In genomic region chr1:150829751-150830150, GRCh38 we compare ENCODE assay signal across 13 cellular contexts. TPM values are rescaled to one million over a fixed set of nuclear protein-coding genes. Genes with fewer than 3 reads are reported as not detected.
DNase-seq lines count a peak whose midpoint lies in the region; ATAC-seq, FAIRE-seq and TF ChIP-seq lines count a peak whose summit lies in the region.
"Had no signal": no experiment of that assay in that cellular context is flagged by ENCODE, and none has a peak within 500 bp of the region (broad histone marks: within the 10 kb centered on the region; RNA-seq: fewer than 3 reads in every experiment).

No MANE protein-coding gene starts in this region.

- dilution Hi-C loops in endothelial cell of umbilical vein (cut with MboI; ENCODE audit: extremely low pct_ligation_motif_present, low sequenced_read_pairs) = no loop called here

- ATAC-seq in psoas muscle = no peak
- ATAC-seq in effector memory CD8-positive, alpha-beta T cell (replicated peaks) = no peak
- ATAC-seq: stimulated activated naive B cell treated with anti-CD40 and anti-IgM and Interleukin-4, amounts not matched to agents 10 μg/mL and 1 μg/mL and 100 μg/mL, for 72 hours had no signal

- peaks cover 73% of the 10 kb centered on the region for H3K36me3 Mint-ChIP-seq in effector memory CD8-positive, alpha-beta T cell (ENCODE audit: insufficient read depth)

- H3K27me3 Mint-ChIP-seq in effector memory CD8-positive, alpha-beta T cell = no peaks in the 10 kb centered on the region
- H3K27me3 Mint-ChIP-seq: brain; stimulated activated naive B cell treated with anti-CD40 and anti-IgM and Interleukin-4, amounts not matched to agents 10 μg/mL and 1 μg/mL and 100 μg/mL, for 72 hours had no signal

- H3K4me3 ChIP-seq in GM12864 (ENCODE audit: low read depth, low read length) = no peak overlapping the region
- H3K4me3 ChIP-seq in MM.1S (ENCODE audit: low read length) = no peak overlapping the region
- no peak overlapping the region for H3K4me3 ChIP-seq in endothelial cell of umbilical vein (replicated peaks in 1 of 3; ENCODE audit: insufficient read depth in 1 of 3, low read depth in 1 of 3, low read length in 3 of 3)
- H3K4me3 ChIP-seq in psoas muscle = no peak overlapping the region

- in situ Hi-C loops in KBM-7 (cut with MboI; ENCODE audit: low pct_unique_long_range_greater_than_20kb, low sequenced_read_pairs) = no loop called here

- BruUV-seq in endothelial cell of umbilical vein (replicated peaks; lab: Mats Ljungman, UMichigan) = no TSS peak

- H3K9me3 ChIP-seq in MM.1S (replicated peaks; ENCODE audit: insufficient read depth, low read length) (no peaks in the 10 kb centered on the region), endothelial cell of umbilical vein (replicated peaks; ENCODE audit: control insufficient read depth, insufficient read depth, low read length) (no peaks in the 10 kb centered on the region), psoas muscle (no peaks in the 10 kb centered on the region)

- no peaks in the 10 kb centered on the region for H3K4me1 Mint-ChIP-seq in effector memory CD8-positive, alpha-beta T cell (ENCODE audit: low read depth in 2 of 2)
- H3K4me1 Mint-ChIP-seq: brain had no signal

- no peak overlapping the region for H3K4me2 ChIP-seq in MM.1S (ENCODE audit: low read depth, low read length)
- H3K4me2 ChIP-seq in endothelial cell of umbilical vein (ENCODE audit: insufficient read depth, low read length) = no peak overlapping the region

- H4K20me1 ChIP-seq in MM.1S (ENCODE audit: insufficient read depth, low read length) = no peaks in the 10 kb centered on the region
- no peaks in the 10 kb centered on the region for H4K20me1 ChIP-seq in endothelial cell of umbilical vein (replicated peaks; ENCODE audit: control insufficient read depth, extremely low read depth, insufficient read depth, low read length)

- POLR2A ChIA-PET in endothelial cell of umbilical vein (lab: Charles Lee) = no interaction called here

- no peaks in the 10 kb centered on the region for H3K9me1 ChIP-seq in endothelial cell of umbilical vein (replicated peaks; ENCODE audit: control insufficient read depth, extremely low read depth, insufficient read depth, low read length)

- no peaks in the 10 kb centered on the region for H3K79me2 ChIP-seq in MM.1S (ENCODE audit: low read length)
- H3K79me2 ChIP-seq in endothelial cell of umbilical vein (ENCODE audit: control insufficient read depth, insufficient read depth, low read length) = no peaks in the 10 kb centered on the region

- no peak overlapping the region for H3K9ac ChIP-seq in MM.1S (ENCODE audit: low read length)
- no peak overlapping the region for H3K9ac ChIP-seq in endothelial cell of umbilical vein (replicated peaks; ENCODE audit: extremely low read depth, insufficient read depth, low read length)

- CTCF ChIA-PET in endothelial cell of umbilical vein (lab: Charles Lee) = interaction anchor here (1.5 kb wide), 1 partner anchor 93 kb away, joined by 5 read pairs; no protein-coding TSS in a partner anchor

- FAIRE-seq in endothelial cell of umbilical vein (lab: Jason Lieb, UNC) = no peak

- H3K27ac Mint-ChIP-seq in effector memory CD8-positive, alpha-beta T cell = no peak overlapping the region
- H3K27ac Mint-ChIP-seq: brain; stimulated activated naive B cell treated with anti-CD40 and anti-IgM and Interleukin-4, amounts not matched to agents 10 μg/mL and 1 μg/mL and 100 μg/mL, for 72 hours had no signal

- WGBS in psoas muscle, 3 donors = 66 to 81% (median 73%) methylated on average over 7 of the region's 7 CpGs

- H3K4me1 ChIP-seq in MM.1S (ENCODE audit: low read length) (no peaks in the 10 kb centered on the region), endothelial cell of umbilical vein (ENCODE audit: control insufficient read depth, extremely low read depth, insufficient read depth, low read length) (no peaks in the 10 kb centered on the region), psoas muscle (no peaks in the 10 kb centered on the region)

- no peak for TF ChIP-seq POLR2A in endothelial cell of umbilical vein (IDR thresholded peaks at IDR 0.05; ENCODE audit: low read depth, low read length)

- H3K36me3 ChIP-seq in MM.1S (replicated peaks; ENCODE audit: insufficient read depth, low read length) (peaks cover 2% of the 10 kb centered on the region; the same call in 1 of the 2 replicates), endothelial cell of umbilical vein (ENCODE audit: control insufficient read depth in 2 of 2, extremely low read depth in 1 of 2, insufficient read depth in 2 of 2, low read length in 2 of 2) (peaks cover 8 to 30% of the 10 kb centered on the region in 2 experiments), psoas muscle (ENCODE audit: insufficient read depth in 1 of 2, low read depth in 1 of 2) (peaks cover 5 to 100% of the 10 kb centered on the region in 2 donors)

- H3K27ac ChIP-seq in MM.1S (ENCODE audit: low read length) (no peak overlapping the region), endothelial cell of umbilical vein (ENCODE audit: insufficient read depth, low read depth, low read length) (no peak overlapping the region), psoas muscle (no peak overlapping the region)

- H3K9me2 ChIP-seq in MM.1S (replicated peaks; ENCODE audit: insufficient read depth, low read length) = no peaks in the 10 kb centered on the region

- DNase-seq in GM12864 (ENCODE audit: low read depth) = no peak
- no peak for DNase-seq in MM.1S
- no peak for DNase-seq in endothelial cell of umbilical vein (ENCODE audit: low read depth, low spot score)
- no peak for DNase-seq in psoas muscle
- DNase-seq in D341Med (ENCODE audit: low spot score) = no peak
- no peak for DNase-seq in KBM-7
- no peak for DNase-seq in effector memory CD8-positive, alpha-beta T cell
- DNase-seq: activated T-cell treated with anti-CD3 and anti-CD28 coated beads, Interleukin-2, amount 50 U/mL, for 48 hours; GDM1; stimulated activated naive B cell treated with anti-CD40 and anti-IgM and Interleukin-4, amounts not matched to agents 10 μg/mL and 1 μg/mL and 100 μg/mL, for 72 hours had no signal

- H3K27me3 ChIP-seq in MM.1S (replicated peaks; ENCODE audit: insufficient read depth, low read length) = no peaks in the 10 kb centered on the region
- H3K27me3 ChIP-seq in endothelial cell of umbilical vein (ENCODE audit: control insufficient read depth in 2 of 2, insufficient read depth in 2 of 2, low read length in 2 of 2) = no peaks in the 10 kb centered on the region
- no peaks in the 10 kb centered on the region for H3K27me3 ChIP-seq in psoas muscle (ENCODE audit: insufficient read depth in 3 of 3, low read length in 2 of 3)

- intact Hi-C loops in endothelial cell of umbilical vein (cut with micrococcal nuclease) = no loop called here
- intact Hi-C loops in psoas muscle (cut with DNase I) = no loop called here

- H3F3A ChIP-seq in MM.1S (ENCODE audit: insufficient read depth, low read length) = no peaks in the 10 kb centered on the region

- no peaks in the 10 kb centered on the region for H3K9me3 Mint-ChIP-seq in effector memory CD8-positive, alpha-beta T cell
- H3K9me3 Mint-ChIP-seq: brain; stimulated activated naive B cell treated with anti-CD40 and anti-IgM and Interleukin-4, amounts not matched to agents 10 μg/mL and 1 μg/mL and 100 μg/mL, for 72 hours had no signal

- H3K4me3 Mint-ChIP-seq in effector memory CD8-positive, alpha-beta T cell = no peak overlapping the region
- H3K4me3 Mint-ChIP-seq: brain; stimulated activated naive B cell treated with anti-CD40 and anti-IgM and Interleukin-4, amounts not matched to agents 10 μg/mL and 1 μg/mL and 100 μg/mL, for 72 hours had no signal

- H2AFZ ChIP-seq in MM.1S (ENCODE audit: low read length) (no peak overlapping the region), endothelial cell of umbilical vein (ENCODE audit: low read depth, low read length) (no peak overlapping the region)

- TF ChIP-seq CTCF in GM12864 (IDR thresholded peaks at IDR 0.05; ENCODE audit: low read depth, low read length, missing control alignments) (peak; percentile 45), MM.1S (IDR thresholded peaks at IDR 0.05; ENCODE audit: low read length) (peak; percentile 40), endothelial cell of umbilical vein (IDR thresholded peaks at IDR 0.05; ENCODE audit: extremely low read depth in 1 of 2, insufficient read depth in 1 of 2, low read depth in 1 of 2, low read length in 2 of 2) (peak; percentile 19 to 32), psoas muscle (IDR thresholded peaks at IDR 0.05) (peak; percentile 15)

RNA-seq across cellular contexts. Expression of gene CTSK, which starts 21.7 kb away (rescaled TPM):
- total RNA-seq in endothelial cell of umbilical vein (6.7 and 45.6 TPM in 2 replicates), psoas muscle (10 to 100 TPM in 1 of 4 donors, 1 to 10 TPM in 3; 2.8 to 16.9 (median 5.7) TPM)
- polyA plus RNA-seq in endothelial cell of umbilical vein (18.5 and 20.3 TPM in 2 replicates), psoas muscle (1 to 10 TPM; 2.9 to 4.5 (median 3.4) TPM)
- polyA plus RNA-seq in endothelial cell of umbilical vein (2011; cell fraction: cytosol; rRNA removed) = 9.8 and 13.4 TPM in 2 replicates
- 36.0 and 42.3 TPM in 2 replicates for polyA plus RNA-seq in endothelial cell of umbilical vein (2011; cell fraction: nucleus; rRNA removed)
- 5.1 and 5.5 TPM in 2 replicates for polyA plus RNA-seq in endothelial cell of umbilical vein (2012)
- polyA minus RNA-seq in endothelial cell of umbilical vein = 16.3 and 17.0 TPM in 2 replicates
- not detected for polyA minus RNA-seq in endothelial cell of umbilical vein (2011; cell fraction: cytosol; rRNA and poly(A)+ RNA removed)
- 7.9 and 11.7 TPM in 2 replicates for polyA minus RNA-seq in endothelial cell of umbilical vein (2011; cell fraction: nucleus; rRNA and poly(A)+ RNA removed)

RNA-seq across cellular contexts. Expression of gene ARNT, which starts 46.6 kb away (rescaled TPM):
- 30.2 and 40.3 TPM in 2 replicates for total RNA-seq in endothelial cell of umbilical vein
- polyA plus RNA-seq in endothelial cell of umbilical vein = 24.3 and 24.8 TPM in 2 replicates
- polyA plus RNA-seq in endothelial cell of umbilical vein (2011; cell fraction: cytosol; rRNA removed) = 20.0 and 20.3 TPM in 2 replicates
- 61.9 and 70.7 TPM in 2 replicates for polyA plus RNA-seq in endothelial cell of umbilical vein (2011; cell fraction: nucleus; rRNA removed)
- polyA plus RNA-seq in endothelial cell of umbilical vein (2012) = 27.7 and 30.4 TPM in 2 replicates
- polyA minus RNA-seq in endothelial cell of umbilical vein = 58.9 and 66.8 TPM in 2 replicates
- 21.3 TPM for polyA minus RNA-seq in endothelial cell of umbilical vein (2011; cell fraction: cytosol; rRNA and poly(A)+ RNA removed)
- 41.0 and 60.0 TPM in 2 replicates for polyA minus RNA-seq in endothelial cell of umbilical vein (2011; cell fraction: nucleus; rRNA and poly(A)+ RNA removed)
- total RNA-seq in psoas muscle = 10 to 100 TPM; 38.0 to 38.9 (median 38.5) TPM
- 10 to 100 TPM; 11.5 to 29.4 (median 13.6) TPM for polyA plus RNA-seq in psoas muscle

RNA-seq across cellular contexts. Expression of gene CTXND2, which starts 57.2 kb away (rescaled TPM):
- total RNA-seq in endothelial cell of umbilical vein (not detected in 2 replicates), psoas muscle (not detected)
- polyA plus RNA-seq in endothelial cell of umbilical vein (not detected in 2 replicates), psoas muscle (not detected)
- not detected in 2 replicates for polyA plus RNA-seq in endothelial cell of umbilical vein (2011; cell fraction: cytosol; rRNA removed)
- not detected in 2 replicates for polyA plus RNA-seq in endothelial cell of umbilical vein (2011; cell fraction: nucleus; rRNA removed)
- polyA plus RNA-seq in endothelial cell of umbilical vein (2012) = not detected in 2 replicates
- polyA minus RNA-seq in endothelial cell of umbilical vein = not detected in 2 replicates
- polyA minus RNA-seq in endothelial cell of umbilical vein (2011; cell fraction: cytosol; rRNA and poly(A)+ RNA removed) = not detected
- polyA minus RNA-seq in endothelial cell of umbilical vein (2011; cell fraction: nucleus; rRNA and poly(A)+ RNA removed) = not detected in 2 replicates
- total RNA-seq: omental fat pad, RPMI7951 had no signal
